Comparison of ENCODE assay signal across 1 cellular context in genomic region chr14:31909977-31910376, GRCh38.
TF ChIP-seq lines count a peak whose summit lies in the region.

No MANE protein-coding gene starts in this region.

TF ChIP-seq in K562, 482 proteins besides CTCF, POLR2A, EP300 and RAD21 (continued from another document):
- no peak for TF ChIP-seq PBX2 (CRISPR knock-in tag; IDR thresholded peaks at IDR 0.05; ENCODE audit: low read depth)
- no peak for TF ChIP-seq PBX2 (tag; conservative IDR thresholded peaks at IDR 0.05; ENCODE audit: low read depth)
- TF ChIP-seq ZNF316 (IDR thresholded peaks at IDR 0.05): peak; percentile 37; the same call in 1 of the 2 replicates
